1 cellular context compared by ENCODE assay signal in genomic region chr9:470041-470781, GRCh38.
A peak's percentile ranks its signal among the peaks of the same experiment; 100 is the strongest.
TF ChIP-seq lines count a peak whose summit lies in the region.

No MANE protein-coding gene starts in this region.

TF ChIP-seq in HepG2, 621 proteins besides CTCF, POLR2A, EP300 and RAD21 (continued from another document and continues in another):
- TF ChIP-seq MLX (CRISPR knock-in tag; IDR thresholded peaks at IDR 0.05) (no peak), LCORL (IDR thresholded peaks at IDR 0.05) (no peak), LCORL (CRISPR knock-in tag; IDR thresholded peaks at IDR 0.05) (0 out of 2 replicates have a peak, but pooled peaks have one; percentile 26), ZMYM2 (CRISPR knock-in tag; IDR thresholded peaks at IDR 0.05) (no peak), YEATS2 (CRISPR knock-in tag; IDR thresholded peaks at IDR 0.05; ENCODE audit: borderline replicate concordance) (peak; percentile 69; the same call in 1 of the 2 replicates), NFATC3 (CRISPR knock-in tag; IDR thresholded peaks at IDR 0.05) (no peak), PCBP2 (optimal IDR thresholded peaks at IDR 0.05; ENCODE audit: low read depth, low read length, poor library complexity, severe bottlenecking) (no peak), ZNF383 (CRISPR knock-in tag; IDR thresholded peaks at IDR 0.05; ENCODE audit: borderline replicate concordance) (no peak), AKAP8 (CRISPR knock-in tag; IDR thresholded peaks at IDR 0.05) (no peak), ZNF710 (CRISPR knock-in tag; IDR thresholded peaks at IDR 0.05; ENCODE audit: borderline replicate concordance) (no peak), ZNF33A (CRISPR knock-in tag; IDR thresholded peaks at IDR 0.05; ENCODE audit: borderline replicate concordance) (no peak), ZNF841 (CRISPR knock-in tag; IDR thresholded peaks at IDR 0.05; ENCODE audit: borderline replicate concordance) (no peak), NFAT5 (CRISPR knock-in tag; IDR thresholded peaks at IDR 0.05) (peak; percentile 86; the same call in 1 of the 2 replicates), HMG20B (CRISPR knock-in tag; conservative IDR thresholded peaks at IDR 0.05) (no peak; the same call in 1 of the 2 replicates), FOXJ3 (CRISPR knock-in tag; IDR thresholded peaks at IDR 0.05; ENCODE audit: borderline replicate concordance) (no peak), RBM39 (IDR thresholded peaks at IDR 0.05; ENCODE audit: low read depth, low read length, poor library complexity, severe bottlenecking) (no peak), ZNF800 (CRISPR knock-in tag; IDR thresholded peaks at IDR 0.05) (no peak), ZNF746 (CRISPR knock-in tag; IDR thresholded peaks at IDR 0.05) (0 out of 2 replicates have a peak, but pooled peaks have one; percentile 32), DDIT3 (CRISPR knock-in tag; IDR thresholded peaks at IDR 0.05) (no peak), KMT2A (CRISPR knock-in tag; IDR thresholded peaks at IDR 0.05) (peak; percentile 59), GPBP1L1 (CRISPR knock-in tag; IDR thresholded peaks at IDR 0.05) (no peak), RBAK (CRISPR knock-in tag; IDR thresholded peaks at IDR 0.05) (no peak), ZNF749 (CRISPR knock-in tag; IDR thresholded peaks at IDR 0.05; ENCODE audit: borderline replicate concordance) (peak; percentile 52; the same call in 1 of the 2 replicates), ZBTB20 (CRISPR knock-in tag; IDR thresholded peaks at IDR 0.05; ENCODE audit: borderline replicate concordance, low read depth) (no peak), ZBTB10 (CRISPR knock-in tag; IDR thresholded peaks at IDR 0.05; ENCODE audit: borderline replicate concordance) (peak; percentile 60; the same call in 1 of the 2 replicates), ZNF430 (CRISPR knock-in tag; IDR thresholded peaks at IDR 0.05) (peak; percentile 79), HNRNPK (IDR thresholded peaks at IDR 0.05; ENCODE audit: low read depth, low read length, poor library complexity, severe bottlenecking) (no peak), GABPA (IDR thresholded peaks at IDR 0.05; ENCODE audit: low read depth, low read length) (no peak), GABPA (CRISPR knock-in tag; IDR thresholded peaks at IDR 0.05; ENCODE audit: low read depth) (no peak), ZNF674 (CRISPR knock-in tag; IDR thresholded peaks at IDR 0.05; ENCODE audit: low read depth) (no peak), RERE (CRISPR knock-in tag; IDR thresholded peaks at IDR 0.05; ENCODE audit: low read depth) (no peak), E2F2 (CRISPR knock-in tag; IDR thresholded peaks at IDR 0.05; ENCODE audit: borderline replicate concordance) (no peak), NFYC (CRISPR knock-in tag; IDR thresholded peaks at IDR 0.05) (no peak), PITX1 (CRISPR knock-in tag; IDR thresholded peaks at IDR 0.05) (no peak; the same call in 1 of the 2 replicates), ONECUT2 (CRISPR knock-in tag; IDR thresholded peaks at IDR 0.05) (no peak)
